23 cellular contexts compared by ENCODE assay signal in the genomic region with DNA sequence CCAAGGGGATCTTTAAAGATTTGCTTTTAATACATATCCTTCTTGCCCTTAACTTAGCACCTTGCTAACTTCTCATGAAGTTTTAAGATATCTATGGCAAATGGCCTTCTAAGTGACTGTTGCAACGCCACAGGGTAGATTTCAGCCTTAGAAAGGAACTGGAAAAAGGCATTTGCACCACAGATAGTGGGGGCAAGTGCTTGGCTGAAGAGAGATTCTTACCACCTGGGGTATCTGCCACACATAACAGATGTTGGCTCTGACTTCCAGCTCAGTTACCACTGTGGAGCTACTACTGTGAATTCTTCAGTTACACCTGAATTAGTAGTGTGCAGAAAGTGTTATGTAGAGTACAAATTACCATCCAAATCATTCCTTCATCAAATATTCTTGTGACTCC.
"Had no signal": no experiment of that assay in that cellular context is flagged by ENCODE, and none has a peak within 500 bp of the region (broad histone marks: within the 10 kb centered on the region; RNA-seq: fewer than 3 reads in every experiment).

No MANE protein-coding gene starts in this region.

- H3K9me3 ChIP-seq: SK-N-SH had no signal

- DNase-seq: Kasumi-1, MM.1S, NCI-H1105 treated with DMSO at 0.1 percent for 48 hours, NCI-H1417 treated with DMSO at 0.1 percent for 48 hours, NCI-H146, NCI-H1694 treated with DMSO at 0.1 percent for 48 hours, NCI-H1930, NCI-H2081, NCI-H2107, NCI-H2227 treated with DMSO at 0.1 percent for 48 hours, NCI-H524, NCI-H526 treated with DMSO at 0.1 percent for 48 hours, NCI-H774, PC-3, SHP77, SK-N-SH, SW 1271, T-cell had no signal

- H3K27ac Mint-ChIP-seq: IgD-negative memory B cell, T-cell had no signal

- H3K27ac ChIP-seq: KMS-11, RWPE1 had no signal

- H3K9ac ChIP-seq: KMS-11, SK-N-SH had no signal

- H3K4me1 Mint-ChIP-seq: IgD-negative memory B cell had no signal

- H3K9me3 Mint-ChIP-seq: IgD-negative memory B cell, T-cell had no signal

- H3K4me2 ChIP-seq: KMS-11, SK-N-SH had no signal

- ATAC-seq: K562, Panc1, PC-3, T-cell had no signal

- H3K27me3 Mint-ChIP-seq: IgD-negative memory B cell, T-cell had no signal

- H3K9me2 ChIP-seq: SK-N-SH had no signal

- H3K4me3 ChIP-seq: K562 had no signal

- H3K4me3 Mint-ChIP-seq: IgD-negative memory B cell, T-cell had no signal
